ENCODE assay signal across 28 cellular contexts in genomic region chr5:4386152-4386551, GRCh38.
"Had no signal": no experiment of that assay in that cellular context is flagged by ENCODE, and none has a peak within 500 bp of the region (broad histone marks: within the 10 kb centered on the region; RNA-seq: fewer than 3 reads in every experiment).

No MANE protein-coding gene starts in this region.

- ATAC-seq: activated CD4-positive, alpha-beta T cell treated with anti-CD3 and anti-CD28 coated beads for 36 hours; activated CD8-positive, alpha-beta memory T cell treated with anti-CD3 and anti-CD28 coated beads, Interleukin-2, amount 10 ng/mL, durations not matched to agents 7 days and 5 days; activated CD8-positive, alpha-beta T cell treated with anti-CD3 and anti-CD28 coated beads, Interleukin-2, amount 10 ng/mL, durations not matched to agents 7 days and 5 days; activated naive CD8-positive, alpha-beta T cell treated with anti-CD3 and anti-CD28 coated beads, Interleukin-2, amount 50 U/mL, for 24 hours; body of pancreas; foreskin keratinocyte; gastroesophageal sphincter; heart right ventricle had no signal

- H3K27me3 ChIP-seq: adrenal gland, body of pancreas, esophagus muscularis mucosa, foreskin keratinocyte, gastroesophageal sphincter, heart right ventricle had no signal

- H3K4me1 ChIP-seq: adrenal gland, body of pancreas, esophagus muscularis mucosa, foreskin keratinocyte, gastroesophageal sphincter, heart right ventricle had no signal

- H3K36me3 ChIP-seq: adrenal gland, esophagus muscularis mucosa, gastroesophageal sphincter, heart right ventricle had no signal

- H3K4me3 ChIP-seq: adrenal gland, body of pancreas, coronary artery, dorsolateral prefrontal cortex, esophagus muscularis mucosa, gastroesophageal sphincter, heart right ventricle had no signal

- DNase-seq: activated CD4-positive, alpha-beta memory T cell treated with anti-CD3 and anti-CD28 coated beads for 36 hours; activated CD4-positive, alpha-beta T cell treated with anti-CD3 and anti-CD28 coated beads for 36 hours; activated CD4-positive, alpha-beta T cell treated with anti-CD3 and anti-CD28 coated beads, Interleukin-2, amount 10 ng/mL, durations not matched to agents 24 days and 14 days; activated CD4-positive, CD25-positive, alpha-beta regulatory T cell; activated CD4-positive, CD25-positive, alpha-beta regulatory T cell treated with anti-CD3 and anti-CD28 coated beads, Interleukin-2, amount 50 U/mL, for 72 hours; activated CD8-positive, alpha-beta memory T cell treated with anti-CD3 and anti-CD28 coated beads, Interleukin-2, amount 10 ng/mL, durations not matched to agents 7 days and 5 days; activated CD8-positive, alpha-beta memory T cell treated with anti-CD3 and anti-CD28 coated beads, Interleukin-2, amount 50 U/mL, for 4 hours; activated CD8-positive, alpha-beta T cell treated with anti-CD3 and anti-CD28 coated beads, Interleukin-2, amount 10 ng/mL, durations not matched to agents 7 days and 5 days; activated effector memory CD4-positive, alpha-beta T cell treated with anti-CD3 and anti-CD28 coated beads, Interleukin-2, amount 50 U/mL, for 16 hours; activated naive CD4-positive, alpha-beta T cell treated with anti-CD3 and anti-CD28 coated beads for 36 hours; activated naive CD8-positive, alpha-beta T cell treated with anti-CD3 and anti-CD28 coated beads for 36 hours; activated naive CD8-positive, alpha-beta T cell treated with anti-CD3 and anti-CD28 coated beads, Interleukin-2, amount 50 U/mL, for 24 hours; activated T-cell treated with anti-CD3 and anti-CD28 coated beads, Interleukin-2, amount 50 U/mL, for 1 hour; activated T-cell treated with anti-CD3 and anti-CD28 coated beads, Interleukin-2, amount 50 U/mL, for 48 hours; adrenal gland; amygdala; aorta; body of pancreas; dorsolateral prefrontal cortex; effector memory CD4-positive, alpha-beta T cell; endodermal cell; erythroblast; heart right ventricle; T-helper 2 cell had no signal

- H3K27ac ChIP-seq: adrenal gland, body of pancreas, coronary artery, dorsolateral prefrontal cortex, esophagus muscularis mucosa, foreskin keratinocyte, gastroesophageal sphincter, heart right ventricle had no signal

- H3K9me3 ChIP-seq: adrenal gland, body of pancreas, esophagus muscularis mucosa, gastroesophageal sphincter had no signal
